ENCODE assay signal across 8 cellular contexts in the genomic region with DNA sequence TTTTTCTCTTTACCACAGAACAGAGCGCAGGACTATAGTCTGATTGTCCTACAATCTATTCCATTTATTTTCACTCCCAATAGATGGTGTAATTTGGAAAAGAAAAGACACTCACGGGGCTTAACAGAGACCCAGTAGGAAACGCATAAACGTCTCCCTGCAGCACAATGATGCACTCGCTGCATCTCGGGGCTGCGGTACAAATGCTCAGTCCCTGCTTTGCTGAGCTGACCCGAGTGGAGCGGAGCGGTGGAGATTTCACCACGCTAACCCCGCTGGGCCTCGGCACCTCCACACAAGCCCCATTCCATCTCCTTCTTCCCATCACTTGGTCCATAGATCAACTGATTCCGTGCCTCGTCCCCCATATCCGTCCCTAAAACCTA. TPM values are rescaled to one million over a fixed set of nuclear protein-coding genes. Genes with fewer than 3 reads are reported as not detected.
DNase-seq lines count a peak whose midpoint lies in the region; ATAC-seq, FAIRE-seq and TF ChIP-seq lines count a peak whose summit lies in the region.

No MANE protein-coding gene starts in this region.

- BruUV-seq in HepG2 (replicated peaks; lab: Mats Ljungman, UMichigan): no TSS peak

- no peak for TF ChIP-seq POLR2A in right lobe of liver (IDR thresholded peaks at IDR 0.05)
- TF ChIP-seq POLR2A in HepG2 (IDR thresholded peaks at IDR 0.05; ENCODE audit: insufficient read depth in 1 of 2, low read depth in 2 of 2, low read length in 2 of 2): no peak

- H2AFZ ChIP-seq in HepG2 (ENCODE audit: low read length): no peak overlapping the region

- H4K20me1 ChIP-seq in HepG2 (ENCODE audit: insufficient read depth, low read length): no peaks in the 10 kb centered on the region

- H3K9ac ChIP-seq in HepG2 (ENCODE audit: insufficient read depth, low read depth, low read length): no peak overlapping the region

- no peak for FAIRE-seq in HepG2 (lab: Jason Lieb, UNC)

- no peak for TF ChIP-seq EP300 in HepG2 (IDR thresholded peaks at IDR 0.05; ENCODE audit: low read depth in 2 of 2, low read length in 2 of 2)
- no peak for TF ChIP-seq EP300 in HepG2 (CRISPR knock-in tag; IDR thresholded peaks at IDR 0.05; ENCODE audit: borderline replicate concordance)

- peak overlapping the region in 2 of 3 donors; percentile 44 to 54 for H3K4me3 ChIP-seq in right lobe of liver
- H3K4me3 ChIP-seq in HepG2 (replicated peaks in 1 of 3; ENCODE audit: insufficient read depth in 1 of 3, low read depth in 2 of 3, low read length in 3 of 3): no peak overlapping the region
- H3K4me3 ChIP-seq in aorta (ENCODE audit: low read length in 2 of 2): peak overlapping the region; percentile 64 to 97

- H3K27me3 ChIP-seq in right lobe of liver (peaks cover 0 to 6% of the 10 kb centered on the region in 2 donors), HepG2 (ENCODE audit: control insufficient read depth in 1 of 2, insufficient read depth in 2 of 2, low read length in 2 of 2) (peaks cover 3 to 37% of the 10 kb centered on the region in 2 experiments; a peak in 4 of 5 replicates), aorta (ENCODE audit: control insufficient read depth in 1 of 2, insufficient read depth in 2 of 2, low read length in 1 of 2) (no peaks in the 10 kb centered on the region)

- WGBS in right lobe of liver (ENCODE audit: insufficient coverage, low coverage, low lambda C conversion rate, missing lambda C conversion rate): 10% methylated on average over 16 of the region's 16 CpGs
- 56% methylated on average over 16 of the region's 16 CpGs for WGBS in HepG2 (ENCODE audit: low lambda C conversion rate)
- WGBS in aorta, 2 donors: 13 to 14% methylated on average over 16 of the region's 16 CpGs

- ATAC-seq in right lobe of liver (peak in 1 of 4 donors; percentile 4), HepG2 (no peak), aorta (ENCODE audit: low FRiP score) (peak; percentile 30), GM19397 (IDR thresholded peaks at IDR 0.05; ENCODE audit: unreplicated experiment) (no peak), HG02884 (IDR thresholded peaks at IDR 0.05; ENCODE audit: unreplicated experiment) (no peak)

- H3K9me3 ChIP-seq in right lobe of liver (no peaks in the 10 kb centered on the region), HepG2 (ENCODE audit: low read length) (no peaks in the 10 kb centered on the region), aorta (ENCODE audit: control insufficient read depth, low read length) (no peaks in the 10 kb centered on the region)

- intact Hi-C loops in right lobe of liver (cut with DNase I) (no loop called here), HepG2 (cut with micrococcal nuclease; ENCODE audit: unreplicated experiment) (no loop called here), aorta (cut with DNase I) (loop anchor here in 1 of 2 donors (10.0 kb wide), 1 partner anchor 70 kb away; the partner anchor contains the start of gene EI24)

- H3K27ac ChIP-seq in right lobe of liver (no peak overlapping the region), HepG2 (ENCODE audit: extremely low read length, insufficient read depth, low read length) (no peak overlapping the region), aorta (ENCODE audit: low read depth in 1 of 2, low read length in 2 of 2) (no peak overlapping the region)

- TF ChIP-seq RAD21 in HepG2 (CRISPR knock-in tag; IDR thresholded peaks at IDR 0.05): no peak

- no peak for TF ChIP-seq CTCF in right lobe of liver (IDR thresholded peaks at IDR 0.05)
- no peak for TF ChIP-seq CTCF in HepG2 (CRISPR knock-in tag; IDR thresholded peaks at IDR 0.05)

- DNase-seq in right lobe of liver: no peak
- DNase-seq in HepG2 (ENCODE audit: low spot score): no peak
- peak; percentile 51 for DNase-seq in cerebellum (ENCODE audit: low spot score)
- peak; percentile 61 for DNase-seq in midbrain (lab: John Stamatoyannopoulos, UW)
- no peak for DNase-seq in aorta
- no peak for DNase-seq in DMS53 (lab: John Stamatoyannopoulos, UW)

- POLR2A ChIA-PET in HepG2 (lab: Yijun Ruan, JAX): no interaction called here

- CTCF ChIA-PET in HepG2 (lab: Yijun Ruan, JAX; ENCODE audit: low intra/inter-chr PET ratio, low total read pairs): no interaction called here

- no peaks in the 10 kb centered on the region for H3K79me2 ChIP-seq in HepG2 (ENCODE audit: insufficient read depth, low read length)

- H3K4me1 ChIP-seq in right lobe of liver (peaks cover 0 to 6% (median 0%) of the 10 kb centered on the region in 4 donors), HepG2 (ENCODE audit: insufficient read depth, low read length) (peaks cover 15% of the 10 kb centered on the region; the same call in 1 of the 2 replicates), aorta (ENCODE audit: control insufficient read depth in 1 of 2, insufficient read depth in 2 of 2, low read length in 2 of 2) (no peaks in the 10 kb centered on the region)

- no peak overlapping the region for H3K4me2 ChIP-seq in HepG2 (ENCODE audit: low read depth, low read length)

- in situ Hi-C loops in HepG2 (cut with HindIII; ENCODE audit: extremely low pct_ligation_motif_present, low pct_unique_long_range_greater_than_20kb): no loop called here

- H3K36me3 ChIP-seq in right lobe of liver (no peaks in the 10 kb centered on the region), HepG2 (replicated peaks in 1 of 2; ENCODE audit: control insufficient read depth in 1 of 2, insufficient read depth in 2 of 2, low read length in 2 of 2) (no peaks in the 10 kb centered on the region), aorta (ENCODE audit: control insufficient read depth in 1 of 2, insufficient read depth in 2 of 2, low read length in 1 of 2) (no peaks in the 10 kb centered on the region)

TF ChIP-seq in HepG2, 621 proteins besides CTCF, POLR2A, EP300 and RAD21 (continues in another document):
- TF ChIP-seq ZNF646 (CRISPR knock-in tag; IDR thresholded peaks at IDR 0.05): no peak

RNA-seq across cellular contexts. Expression of gene FEZ1, which starts 1.5 kb away (rescaled TPM):
- total RNA-seq in right lobe of liver (1 to 10 TPM; 3.4 to 5.3 (median 4.4) TPM), HepG2 (2016; rRNA removed; fragmentation: Illumina TruSeq; extraction: Trizol) (not detected in 2 replicates), cerebellum (131 TPM), aorta (10 to 100 TPM; 54.9 to 77.6 TPM)
- not detected in 2 replicates for total RNA-seq in HepG2 (2016; cell fraction: cytosol; rRNA removed; fragmentation: Illumina TruSeq; extraction: Trizol; ENCODE audit: low read depth)
- not detected in 2 replicates for total RNA-seq in HepG2 (2016; cell fraction: insoluble cytoplasmic fraction; rRNA removed; fragmentation: Illumina TruSeq; extraction: Trizol)
- total RNA-seq in HepG2 (2016; cell fraction: membrane; rRNA removed; fragmentation: Illumina TruSeq; extraction: Trizol): not detected in 2 replicates
- total RNA-seq in HepG2 (2016; cell fraction: nucleus; rRNA removed; fragmentation: Illumina TruSeq; extraction: Trizol): not detected in 2 replicates
- polyA plus RNA-seq in HepG2 (2011; rRNA removed) (not detected in 2 replicates), aorta (10 to 100 TPM; 87.5 to 99.2 TPM)
- polyA plus RNA-seq in HepG2 (2011; cell fraction: cytosol; rRNA removed): not detected in 2 replicates
- polyA plus RNA-seq in HepG2 (2011; cell fraction: nucleus; rRNA removed): not detected in 2 replicates
- polyA plus RNA-seq in HepG2 (2012): 0.33 TPM in 1 of 2 replicates, not detected in the other
- polyA plus RNA-seq in HepG2 (2016; cell fraction: cytosol; fragmentation: Illumina TruSeq; extraction: Trizol; ENCODE audit: low read depth): not detected in 2 replicates
- not detected in 2 replicates for polyA plus RNA-seq in HepG2 (2016; cell fraction: insoluble cytoplasmic fraction; fragmentation: Illumina TruSeq; extraction: Trizol; ENCODE audit: low read depth)
- not detected in 2 replicates for polyA plus RNA-seq in HepG2 (2016; cell fraction: membrane; fragmentation: Illumina TruSeq; extraction: Trizol; ENCODE audit: low read depth)
- polyA plus RNA-seq in HepG2 (2016; cell fraction: nucleus; fragmentation: Illumina TruSeq; extraction: Trizol; ENCODE audit: insufficient read depth, low read depth): not detected in 2 replicates
- polyA minus RNA-seq in HepG2 (2011; rRNA and poly(A)+ RNA removed; ENCODE audit: low replicate concordance): 0.44 TPM in 1 of 2 replicates, not detected in the other
- polyA minus RNA-seq in HepG2 (2011; cell fraction: cytosol; rRNA and poly(A)+ RNA removed): not detected in 2 replicates
- polyA minus RNA-seq in HepG2 (2011; cell fraction: nucleus; rRNA and poly(A)+ RNA removed): not detected in 2 replicates

Comparison
In these comparisons a context has a peak if more than half of its experiments do, and no peak if none do; other contexts are left out.
1. H3K4me3 ChIP-seq: peak in right lobe of liver (2 of 3) and aorta (2 of 2); none in HepG2 (0 of 3).
2. DNase-seq: peak in cerebellum (single experiment) and midbrain (single experiment); none in right lobe of liver (0 of 3), HepG2 (single experiment), aorta (0 of 2) and DMS53 (single experiment).
3. RNA of gene FEZ1, which starts 1.5 kb away (total RNA-seq): 131 TPM in cerebellum (single experiment) and 54.9 to 77.6 TPM in aorta; 3.4 to 5.3 TPM in right lobe of liver and not detected in HepG2; every median in the first group is over 4 times any median in the second.